ENCODE assay signal across 1 cellular context in genomic region chr9:6034954-6035353, GRCh38.
TF ChIP-seq lines count a peak whose summit lies in the region.

No MANE protein-coding gene starts in this region.

TF ChIP-seq in HepG2, 621 proteins besides CTCF, POLR2A, EP300 and RAD21 (continues in another document):
- TF ChIP-seq ZBTB39 (CRISPR knock-in tag; IDR thresholded peaks at IDR 0.05), result no peak
- TF ChIP-seq ETV5 (CRISPR knock-in tag; IDR thresholded peaks at IDR 0.05; ENCODE audit: borderline replicate concordance), result no peak
- TF ChIP-seq U2AF1 (optimal IDR thresholded peaks at IDR 0.05; ENCODE audit: low read depth, low read length), result no peak
- TF ChIP-seq MIXL1 (CRISPR knock-in tag; IDR thresholded peaks at IDR 0.05), result no peak
- TF ChIP-seq NFIC (IDR thresholded peaks at IDR 0.05; ENCODE audit: low read length), result no peak
- TF ChIP-seq NR2C2 (CRISPR knock-in tag; IDR thresholded peaks at IDR 0.05; ENCODE audit: borderline replicate concordance), result no peak
- no peak for TF ChIP-seq ZNF678 (CRISPR knock-in tag; IDR thresholded peaks at IDR 0.05)
- TF ChIP-seq BCLAF1 (IDR thresholded peaks at IDR 0.05), result no peak
- TF ChIP-seq HINFP (CRISPR knock-in tag; IDR thresholded peaks at IDR 0.05; ENCODE audit: low read depth), result no peak
- TF ChIP-seq PBX3 (CRISPR knock-in tag; IDR thresholded peaks at IDR 0.05; ENCODE audit: borderline replicate concordance), result no peak
- TF ChIP-seq ELF3 (CRISPR knock-in tag; IDR thresholded peaks at IDR 0.05), result no peak
- no peak for TF ChIP-seq ZKSCAN1 (IDR thresholded peaks at IDR 0.05; ENCODE audit: low read length)
- TF ChIP-seq CREB3 (CRISPR knock-in tag; IDR thresholded peaks at IDR 0.05), result no peak
- TF ChIP-seq KAT2B (IDR thresholded peaks at IDR 0.05; ENCODE audit: borderline replicate concordance, low read depth, low read length), result no peak
- TF ChIP-seq NAIF1 (CRISPR knock-in tag; IDR thresholded peaks at IDR 0.05; ENCODE audit: borderline replicate concordance), result no peak
- no peak for TF ChIP-seq HMGA1 (CRISPR knock-in tag; conservative IDR thresholded peaks at IDR 0.05)
- TF ChIP-seq SALL1 (CRISPR knock-in tag; IDR thresholded peaks at IDR 0.05), result 0 out of 2 replicates have a peak, but pooled peaks have one; percentile 19
- no peak for TF ChIP-seq ZNF597 (CRISPR knock-in tag; IDR thresholded peaks at IDR 0.05)
- no peak for TF ChIP-seq POGZ (CRISPR knock-in tag; IDR thresholded peaks at IDR 0.05)
- TF ChIP-seq TFE3 (CRISPR knock-in tag; IDR thresholded peaks at IDR 0.05), result no peak
- no peak for TF ChIP-seq SRF (IDR thresholded peaks at IDR 0.05; ENCODE audit: low read depth, low read length)
- TF ChIP-seq ATF7 (IDR thresholded peaks at IDR 0.05), result no peak
- TF ChIP-seq ATF7 (CRISPR knock-in tag; IDR thresholded peaks at IDR 0.05), result no peak
- TF ChIP-seq NR3C1 (CRISPR knock-in tag; IDR thresholded peaks at IDR 0.05), result no peak
- no peak for TF ChIP-seq HMG20B (CRISPR knock-in tag; conservative IDR thresholded peaks at IDR 0.05)
- TF ChIP-seq UBTF (CRISPR knock-in tag; IDR thresholded peaks at IDR 0.05), result no peak
- TF ChIP-seq SNRNP70 (IDR thresholded peaks at IDR 0.05; ENCODE audit: low read depth, low read length), result no peak
- TF ChIP-seq FOSL2 (CRISPR knock-in tag; IDR thresholded peaks at IDR 0.05), result peak; percentile 40; the same call in 1 of the 2 replicates
- no peak for TF ChIP-seq ZNF609 (CRISPR knock-in tag; IDR thresholded peaks at IDR 0.05; ENCODE audit: borderline replicate concordance)
- no peak for TF ChIP-seq FOXP1 (IDR thresholded peaks at IDR 0.05)
- TF ChIP-seq FOXP1 (CRISPR knock-in tag; IDR thresholded peaks at IDR 0.05), result peak; percentile 36; the same call in 1 of the 2 replicates
- no peak for TF ChIP-seq KDM4B (CRISPR knock-in tag; IDR thresholded peaks at IDR 0.05)
- no peak for TF ChIP-seq GPBP1L1 (CRISPR knock-in tag; IDR thresholded peaks at IDR 0.05)
- TF ChIP-seq BRCA1 (CRISPR knock-in tag; IDR thresholded peaks at IDR 0.05), result no peak
- no peak for TF ChIP-seq ZNF562 (CRISPR knock-in tag; IDR thresholded peaks at IDR 0.05; ENCODE audit: borderline replicate concordance)
- no peak for TF ChIP-seq ZFY (CRISPR knock-in tag; IDR thresholded peaks at IDR 0.05)
- TF ChIP-seq ZNF577 (CRISPR knock-in tag; IDR thresholded peaks at IDR 0.05; ENCODE audit: borderline replicate concordance, low read depth), result no peak
- no peak for TF ChIP-seq ZSCAN25 (CRISPR knock-in tag; IDR thresholded peaks at IDR 0.05)
- TF ChIP-seq SMAD1 (CRISPR knock-in tag; IDR thresholded peaks at IDR 0.05; ENCODE audit: borderline replicate concordance, low read depth), result no peak
